ENCODE assay signal across 8 cellular contexts in the genomic region with DNA sequence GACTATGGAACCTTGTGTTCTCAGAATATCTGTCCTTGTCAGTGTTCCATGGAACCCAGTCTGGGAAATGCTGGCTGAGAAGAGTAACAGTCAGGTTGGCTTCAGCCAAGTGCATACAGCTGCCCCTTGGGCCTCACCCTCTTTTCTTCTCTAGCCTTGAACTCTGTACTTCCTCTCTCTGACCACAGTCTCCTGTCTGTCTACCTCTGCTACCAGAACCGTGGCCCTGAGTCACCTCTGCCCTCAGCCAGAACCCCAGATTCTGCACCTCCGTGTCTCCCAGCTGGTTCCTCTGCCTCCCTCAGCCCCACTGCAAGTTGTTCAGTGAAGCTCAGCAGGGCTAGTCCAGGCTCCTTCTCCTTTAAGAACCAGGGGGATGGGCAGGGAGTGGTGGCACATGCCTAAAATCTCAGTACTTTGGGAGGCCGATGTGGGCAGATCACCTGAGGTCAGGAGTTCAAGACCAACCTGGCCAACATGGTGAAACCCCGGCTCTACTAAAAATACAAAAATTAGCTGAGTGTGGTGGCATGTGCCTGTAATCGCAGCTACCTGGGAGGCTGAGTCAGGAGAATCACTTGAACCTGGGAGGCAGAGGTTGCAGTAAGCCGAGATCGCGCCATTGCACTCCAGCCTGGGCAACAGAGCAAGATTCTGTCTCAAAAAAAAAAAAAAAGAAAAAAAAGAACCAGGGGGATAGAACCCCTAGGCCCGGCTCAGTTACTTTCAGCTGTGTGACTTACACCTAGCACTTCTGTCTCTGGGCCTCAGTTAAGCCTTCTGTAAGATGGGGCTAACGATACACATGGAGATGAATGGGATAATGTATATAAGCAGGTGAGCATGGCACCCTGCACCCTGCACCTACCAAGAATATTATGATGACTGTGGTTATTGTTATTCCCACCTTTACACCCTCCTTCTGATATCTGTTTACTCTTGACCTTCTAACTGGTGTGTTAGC. TPM values are rescaled to one million over a fixed set of nuclear protein-coding genes. Genes with fewer than 3 reads are reported as not detected.
DNase-seq lines count a peak whose midpoint lies in the region; ATAC-seq and TF ChIP-seq lines count a peak whose summit lies in the region.

No MANE protein-coding gene starts in this region.

- H3K9me3 ChIP-seq in BLaER1 (no peaks in the 10 kb centered on the region), trophoblast cell (ENCODE audit: insufficient read depth, low read depth, low read length) (peaks cover under 1% of the 10 kb centered on the region)

- H3K36me3 Mint-ChIP-seq in GM23338 (ENCODE audit: low read depth) = peaks cover 10% of the 10 kb centered on the region

- no CpG with 5 or more reads among the region's 10 CpGs for WGBS in trophoblast cell (ENCODE audit: extremely low coverage, insufficient coverage, insufficient read length)

- H2BK120ac ChIP-seq in trophoblast cell (ENCODE audit: insufficient read depth, low read length, poor library complexity) = no peak overlapping the region

- TF ChIP-seq CTCF in GM23338 (conservative IDR thresholded peaks at IDR 0.05; ENCODE audit: low read depth in 2 of 2) = no peak

- H3K4me3 ChIP-seq in BLaER1 (no peak overlapping the region), trophoblast cell (ENCODE audit: low read depth, low read length) (peak overlapping the region; percentile 17), GM23338 (no peak overlapping the region)

- H3K14ac ChIP-seq in trophoblast cell (ENCODE audit: low read length) = no peak overlapping the region

- no peak overlapping the region for H4K12ac ChIP-seq in trophoblast cell (ENCODE audit: low read depth, low read length)

- peak; percentile 49 for ATAC-seq in GM19438 (IDR thresholded peaks at IDR 0.05; ENCODE audit: low read depth, unreplicated experiment)
- ATAC-seq in HG03442 (IDR thresholded peaks at IDR 0.05; ENCODE audit: unreplicated experiment) = peak; percentile 63
- ATAC-seq in GM23338 = no peak

- H3K4me1 ChIP-seq in BLaER1 (peaks cover 54% of the 10 kb centered on the region), trophoblast cell (ENCODE audit: control insufficient read depth in 1 of 2, insufficient read depth in 2 of 2, low read length in 2 of 2) (peaks cover 0 to 4% of the 10 kb centered on the region in 2 experiments), GM23338 (ENCODE audit: insufficient read depth) (peaks cover 13% of the 10 kb centered on the region)

- no peaks in the 10 kb centered on the region for H3K79me1 ChIP-seq in trophoblast cell (ENCODE audit: low read length)

- no peak overlapping the region for H2AFZ ChIP-seq in trophoblast cell (ENCODE audit: insufficient read depth, low read length, poor library complexity)
- H2AFZ ChIP-seq in GM23338 = no peak overlapping the region

- H3K4ac ChIP-seq in trophoblast cell (ENCODE audit: low read depth, low read length) = no peak overlapping the region

- peaks cover 6% of the 10 kb centered on the region for H3F3A ChIP-seq in GM23338 (replicated peaks; ENCODE audit: low read depth)

- DNase-seq in activated CD4-positive, CD25-positive, alpha-beta regulatory T cell treated with anti-CD3 and anti-CD28 coated beads, Interleukin-2, amount 50 U/mL, for 72 hours = peak; percentile 43
- DNase-seq in trophoblast cell = no peak
- DNase-seq in RKO (ENCODE audit: low spot score) = no peak
- no peak for DNase-seq in retina
- no peak for DNase-seq in GM23338 (ENCODE audit: low spot score)

- H2BK5ac ChIP-seq in trophoblast cell (ENCODE audit: low read depth, low read length, poor library complexity) = no peak overlapping the region

- H3K4me2 ChIP-seq in BLaER1 = peak overlapping the region; percentile 29
- no peak overlapping the region for H3K4me2 ChIP-seq in trophoblast cell (ENCODE audit: low read length)
- H3K4me2 ChIP-seq in GM23338 = no peak overlapping the region

- no peaks in the 10 kb centered on the region for H3K79me2 ChIP-seq in trophoblast cell (ENCODE audit: control insufficient read depth, insufficient read depth, low read length, poor library complexity)
- no peaks in the 10 kb centered on the region for H3K79me2 ChIP-seq in GM23338 (replicated peaks; ENCODE audit: insufficient read depth)

- no peak overlapping the region for H3K18ac ChIP-seq in trophoblast cell (ENCODE audit: low read length)

- H3K9me2 ChIP-seq in GM23338 (ENCODE audit: insufficient read depth) = no peaks in the 10 kb centered on the region

- H3K27ac Mint-ChIP-seq in GM23338 = no peak overlapping the region

- H3K4me3 Mint-ChIP-seq in GM23338 = no peak overlapping the region

- peaks cover 2% of the 10 kb centered on the region; the same call in 2 of the 3 replicates for H3K9me3 Mint-ChIP-seq in GM23338

- no peak overlapping the region for H3K23ac ChIP-seq in trophoblast cell (ENCODE audit: low read length)

- H3K27me3 ChIP-seq in BLaER1 = no peaks in the 10 kb centered on the region
- no peaks in the 10 kb centered on the region for H3K27me3 ChIP-seq in trophoblast cell (ENCODE audit: insufficient read depth, low read length)
- no peaks in the 10 kb centered on the region for H3K27me3 ChIP-seq in GM23338 (ENCODE audit: insufficient read depth)

- H3K9ac ChIP-seq in BLaER1 = no peak overlapping the region
- no peak overlapping the region for H3K9ac ChIP-seq in trophoblast cell (ENCODE audit: low read length)

- no peak overlapping the region for H2AK5ac ChIP-seq in trophoblast cell (ENCODE audit: low read length)

- H3K36me3 ChIP-seq in BLaER1 = peaks cover 15% of the 10 kb centered on the region; the same call in 1 of the 2 replicates
- H3K36me3 ChIP-seq in trophoblast cell (ENCODE audit: control insufficient read depth in 1 of 2, insufficient read depth in 2 of 2, low read length in 2 of 2) = peaks cover 0 to 3% of the 10 kb centered on the region in 2 experiments
- H3K36me3 ChIP-seq in GM23338 (ENCODE audit: insufficient read depth) = no peaks in the 10 kb centered on the region

- H3K27me3 Mint-ChIP-seq in GM23338 (ENCODE audit: insufficient read depth, low read depth, poor library complexity) = peaks cover 17% of the 10 kb centered on the region

- peaks cover 27% of the 10 kb centered on the region for H3K4me1 Mint-ChIP-seq in GM23338

- no peak overlapping the region for H2BK12ac ChIP-seq in trophoblast cell (ENCODE audit: low read length)

- H4K20me1 ChIP-seq in BLaER1 (no peaks in the 10 kb centered on the region), GM23338 (replicated peaks; ENCODE audit: insufficient read depth) (no peaks in the 10 kb centered on the region)

- H3K27ac ChIP-seq in BLaER1 (no peak overlapping the region), trophoblast cell (ENCODE audit: low read depth, low read length) (no peak overlapping the region), GM23338 (ENCODE audit: low read depth) (no peak overlapping the region)

- H4K8ac ChIP-seq in trophoblast cell (ENCODE audit: low read depth, low read length) = no peak overlapping the region

- no peak overlapping the region for H4K91ac ChIP-seq in trophoblast cell (ENCODE audit: low read depth, low read length)

TF ChIP-seq in GM23338, 12 proteins besides CTCF, POLR2A, EP300 and RAD21 (continues in another document):
- TF ChIP-seq EZH2 (IDR thresholded peaks at IDR 0.05; ENCODE audit: low read depth, unreplicated experiment) (no peak), CREB1 (CRISPR knock-in tag; IDR thresholded peaks at IDR 0.05; ENCODE audit: low read depth) (no peak), POLR2AphosphoS5 (IDR thresholded peaks at IDR 0.05; ENCODE audit: low read depth) (no peak), EZH2phosphoT487 (IDR thresholded peaks at IDR 0.05; ENCODE audit: unreplicated experiment) (no peak), JUNB (IDR thresholded peaks at IDR 0.05; ENCODE audit: unreplicated experiment) (no peak), ZNF114 (CRISPR knock-in tag; IDR thresholded peaks at IDR 0.05) (no peak), STAT1 (IDR thresholded peaks at IDR 0.05; ENCODE audit: unreplicated experiment) (no peak)
- TF ChIP-seq, protein P1, sequence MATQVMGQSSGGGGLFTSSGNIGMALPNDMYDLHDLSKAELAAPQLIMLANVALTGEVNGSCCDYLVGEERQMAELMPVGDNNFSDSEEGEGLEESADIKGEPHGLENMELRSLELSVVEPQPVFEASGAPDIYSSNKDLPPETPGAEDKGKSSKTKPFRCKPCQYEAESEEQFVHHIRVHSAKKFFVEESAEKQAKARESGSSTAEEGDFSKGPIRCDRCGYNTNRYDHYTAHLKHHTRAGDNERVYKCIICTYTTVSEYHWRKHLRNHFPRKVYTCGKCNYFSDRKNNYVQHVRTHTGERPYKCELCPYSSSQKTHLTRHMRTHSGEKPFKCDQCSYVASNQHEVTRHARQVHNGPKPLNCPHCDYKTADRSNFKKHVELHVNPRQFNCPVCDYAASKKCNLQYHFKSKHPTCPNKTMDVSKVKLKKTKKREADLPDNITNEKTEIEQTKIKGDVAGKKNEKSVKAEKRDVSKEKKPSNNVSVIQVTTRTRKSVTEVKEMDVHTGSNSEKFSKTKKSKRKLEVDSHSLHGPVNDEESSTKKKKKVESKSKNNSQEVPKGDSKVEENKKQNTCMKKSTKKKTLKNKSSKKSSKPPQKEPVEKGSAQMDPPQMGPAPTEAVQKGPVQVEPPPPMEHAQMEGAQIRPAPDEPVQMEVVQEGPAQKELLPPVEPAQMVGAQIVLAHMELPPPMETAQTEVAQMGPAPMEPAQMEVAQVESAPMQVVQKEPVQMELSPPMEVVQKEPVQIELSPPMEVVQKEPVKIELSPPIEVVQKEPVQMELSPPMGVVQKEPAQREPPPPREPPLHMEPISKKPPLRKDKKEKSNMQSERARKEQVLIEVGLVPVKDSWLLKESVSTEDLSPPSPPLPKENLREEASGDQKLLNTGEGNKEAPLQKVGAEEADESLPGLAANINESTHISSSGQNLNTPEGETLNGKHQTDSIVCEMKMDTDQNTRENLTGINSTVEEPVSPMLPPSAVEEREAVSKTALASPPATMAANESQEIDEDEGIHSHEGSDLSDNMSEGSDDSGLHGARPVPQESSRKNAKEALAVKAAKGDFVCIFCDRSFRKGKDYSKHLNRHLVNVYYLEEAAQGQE (IDR thresholded peaks at IDR 0.05; ENCODE audit: unreplicated experiment) = no peak
- TF ChIP-seq, protein P2, sequence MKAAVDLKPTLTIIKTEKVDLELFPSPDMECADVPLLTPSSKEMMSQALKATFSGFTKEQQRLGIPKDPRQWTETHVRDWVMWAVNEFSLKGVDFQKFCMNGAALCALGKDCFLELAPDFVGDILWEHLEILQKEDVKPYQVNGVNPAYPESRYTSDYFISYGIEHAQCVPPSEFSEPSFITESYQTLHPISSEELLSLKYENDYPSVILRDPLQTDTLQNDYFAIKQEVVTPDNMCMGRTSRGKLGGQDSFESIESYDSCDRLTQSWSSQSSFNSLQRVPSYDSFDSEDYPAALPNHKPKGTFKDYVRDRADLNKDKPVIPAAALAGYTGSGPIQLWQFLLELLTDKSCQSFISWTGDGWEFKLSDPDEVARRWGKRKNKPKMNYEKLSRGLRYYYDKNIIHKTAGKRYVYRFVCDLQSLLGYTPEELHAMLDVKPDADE (IDR thresholded peaks at IDR 0.05) = no peak

RNA-seq across cellular contexts. Expression of a gene that starts 24.3 kb away (rescaled TPM):
- polyA plus RNA-seq in trophoblast cell (2013) = 12.9 and 13.5 TPM in 2 replicates
- 19.1 and 21.8 TPM in 2 replicates for total RNA-seq in GM23338 (2014; rRNA removed; shearing (Covaris generic))
- 4.8 and 6.1 TPM in 2 replicates for polyA plus RNA-seq in GM23338 (2016; fragmentation: Nextera tagmentation; extraction: Ambion mirVana)

RNA-seq across cellular contexts. Expression of a gene that starts 59.2 kb away (rescaled TPM):
- 3.4 and 3.5 TPM in 2 replicates for polyA plus RNA-seq in trophoblast cell (2013)
- 0.85 and 1.4 TPM in 2 replicates for total RNA-seq in GM23338 (2014; rRNA removed; shearing (Covaris generic))
- 0.37 and 0.68 TPM in 2 replicates for polyA plus RNA-seq in GM23338 (2016; fragmentation: Nextera tagmentation; extraction: Ambion mirVana)
